In genomic region chr20:15560936-15561531, GRCh38 we compare ENCODE assay signal across 1 cellular context.
TF ChIP-seq lines count a peak whose summit lies in the region.

No MANE protein-coding gene starts in this region.

TF ChIP-seq in WTC11, 78 proteins besides CTCF, POLR2A, EP300 and RAD21 (continued from another document):
- TF ChIP-seq IRF2 (CRISPR knock-in tag; IDR thresholded peaks at IDR 0.05; ENCODE audit: borderline replicate concordance, low read depth) (no peak), NFE2L1 (CRISPR knock-in tag; IDR thresholded peaks at IDR 0.05) (no peak), HMGA2 (CRISPR knock-in tag; IDR thresholded peaks at IDR 0.05) (no peak), TCF7 (CRISPR knock-in tag; IDR thresholded peaks at IDR 0.05; ENCODE audit: low read depth) (no peak), MYBL2 (CRISPR knock-in tag; IDR thresholded peaks at IDR 0.05) (no peak), ZNF219 (CRISPR knock-in tag; IDR thresholded peaks at IDR 0.05; ENCODE audit: borderline replicate concordance) (no peak), CDX4 (CRISPR knock-in tag; IDR thresholded peaks at IDR 0.05; ENCODE audit: borderline replicate concordance) (no peak), ZNF121 (CRISPR knock-in tag; IDR thresholded peaks at IDR 0.05) (no peak), TEAD1 (CRISPR knock-in tag; IDR thresholded peaks at IDR 0.05) (no peak), NFYB (CRISPR knock-in tag; conservative IDR thresholded peaks at IDR 0.05; ENCODE audit: low read depth) (no peak), RELA (CRISPR knock-in tag; IDR thresholded peaks at IDR 0.05; ENCODE audit: borderline replicate concordance) (no peak)
